In the genomic region with DNA sequence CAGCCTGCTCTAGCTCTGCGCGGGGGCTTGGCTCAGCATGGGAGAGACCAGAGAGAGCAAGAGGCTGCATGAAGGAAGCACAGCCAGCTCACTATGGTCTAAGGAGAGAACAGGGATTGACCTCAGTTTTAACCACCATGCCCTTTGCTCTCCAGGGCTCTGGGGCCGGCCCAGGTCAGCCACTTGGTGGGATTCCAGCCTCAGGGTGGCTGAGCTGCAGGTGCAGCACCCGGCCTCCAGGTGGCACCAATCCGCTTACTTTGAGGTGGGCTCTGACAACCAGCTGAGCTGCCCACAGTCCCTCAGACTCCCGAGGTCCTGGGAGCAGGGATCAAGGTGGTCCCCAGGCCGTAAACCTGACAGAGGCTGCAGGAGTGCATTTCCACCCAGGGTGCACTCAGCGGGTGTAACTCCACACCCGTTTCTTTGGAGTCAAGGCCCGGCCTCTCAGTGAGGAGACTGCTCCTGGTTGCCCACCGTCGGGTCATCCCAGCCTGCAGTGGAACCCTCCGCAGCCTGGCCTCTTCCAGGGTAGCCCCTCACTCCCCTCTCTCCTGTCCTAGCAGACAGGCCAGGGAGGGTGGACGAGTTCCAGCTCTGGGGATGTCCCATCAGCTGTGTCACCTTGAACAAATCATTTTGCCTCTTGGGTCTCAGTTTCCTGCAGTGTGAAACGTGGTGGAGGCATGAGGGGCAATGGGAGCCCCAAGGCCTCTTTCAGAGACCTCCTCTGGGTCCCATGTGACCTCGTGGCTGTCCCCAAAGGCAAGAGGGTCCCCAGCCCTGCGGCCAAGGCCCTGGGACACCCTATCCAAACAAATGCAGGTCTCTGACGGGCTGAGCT, we compare ENCODE assay signal across 8 cellular contexts. TPM values are rescaled to one million over a fixed set of nuclear protein-coding genes. Genes with fewer than 3 reads are reported as not detected.
A peak's percentile ranks its signal among the peaks of the same experiment; 100 is the strongest.
DNase-seq lines count a peak whose midpoint lies in the region; ATAC-seq and TF ChIP-seq lines count a peak whose summit lies in the region.

No MANE protein-coding gene starts in this region.

- POLR2A ChIA-PET in AG04449 (lab: Yijun Ruan, JAX), result no interaction called here

- no peaks in the 10 kb centered on the region for H3K36me3 Mint-ChIP-seq in endothelial cell (ENCODE audit: low read depth, unreplicated experiment)

- H3K4me1 Mint-ChIP-seq in endothelial cell (ENCODE audit: unreplicated experiment), result peaks cover 2% of the 10 kb centered on the region

- TF ChIP-seq CTCF in AG04449 (IDR thresholded peaks at IDR 0.05; ENCODE audit: insufficient read depth, low read length, missing control alignments) (peak; percentile 90), GM12875 (IDR thresholded peaks at IDR 0.05; ENCODE audit: borderline replicate concordance, insufficient read depth, low read depth, low read length) (peak; percentile 93), endothelial cell (IDR thresholded peaks at IDR 0.05; ENCODE audit: unreplicated experiment) (peak; percentile 90)

- H3K4me3 ChIP-seq in AG04449 (ENCODE audit: low read depth, low read length) (no peak overlapping the region), GM12875 (ENCODE audit: low read depth, low read length) (no peak overlapping the region)

- H3K27ac Mint-ChIP-seq in endothelial cell (ENCODE audit: unreplicated experiment), result no peak overlapping the region

- CTCF ChIA-PET in AG04449 (lab: Yijun Ruan, JAX), result interaction anchor here (0.7 to 7.0 kb wide), 50 partner anchors 8 to 532 kb away, joined by 3 to 182 read pairs (median 5); a partner anchor contains a TSS

- H3K9me3 Mint-ChIP-seq in endothelial cell (ENCODE audit: unreplicated experiment), result no peaks in the 10 kb centered on the region

- no peak overlapping the region for H3K4me3 Mint-ChIP-seq in endothelial cell (ENCODE audit: unreplicated experiment)

- no peak for ATAC-seq in GM18858 (IDR thresholded peaks at IDR 0.05; ENCODE audit: unreplicated experiment)

- DNase-seq in AG04449 (ENCODE audit: low read depth, low spot score), result no peak
- peak; percentile 16 for DNase-seq in NCI-H226
- DNase-seq in activated CD8-positive, alpha-beta memory T cell treated with anti-CD3 and anti-CD28 coated beads for 24 hours, result peak; percentile 85
- DNase-seq in endothelial cell (ENCODE audit: low spot score), result peak; percentile 84
- peak; percentile 58 for DNase-seq in myocyte (ENCODE audit: low read depth)
- DNase-seq in stimulated activated naive CD4-positive, alpha-beta T cell (lab: John Stamatoyannopoulos, UW), result peak in 5 of 6 experiments; percentile 9 to 42 (median 32)

- H3K27me3 Mint-ChIP-seq in endothelial cell (ENCODE audit: unreplicated experiment), result peaks cover 17% of the 10 kb centered on the region

RNA-seq across cellular contexts. Expression of a gene that starts 0.6 kb away (rescaled TPM):
- total RNA-seq in endothelial cell (ENCODE audit: unreplicated experiment), result 0.23 TPM
- total RNA-seq in myocyte, result 0.53 and 0.78 TPM in 2 replicates
- 0.26 TPM for polyA plus RNA-seq in myocyte (2012)

RNA-seq across cellular contexts. Expression of a gene that starts 32.6 kb away (rescaled TPM):
- total RNA-seq in endothelial cell (ENCODE audit: unreplicated experiment) (1.3 TPM), myocyte (not detected in 2 replicates)
- polyA plus RNA-seq in myocyte (2012), result 0.25 TPM

RNA-seq across cellular contexts. Expression of a gene that starts 48.5 kb away (rescaled TPM):
- 38.8 TPM for total RNA-seq in endothelial cell (ENCODE audit: unreplicated experiment)
- total RNA-seq in myocyte, result 32.2 and 39.3 TPM in 2 replicates
- 70.0 TPM for polyA plus RNA-seq in myocyte (2012)
